26 cellular contexts compared by ENCODE assay signal in genomic region chr3:51817375-51817774, GRCh38. TPM values are rescaled to one million over a fixed set of nuclear protein-coding genes. Genes with fewer than 3 reads are reported as not detected.
DNase-seq lines count a peak whose midpoint lies in the region; ATAC-seq lines count a peak whose summit lies in the region.
"Had no signal": no experiment of that assay in that cellular context is flagged by ENCODE, and none has a peak within 500 bp of the region (broad histone marks: within the 10 kb centered on the region; RNA-seq: fewer than 3 reads in every experiment).

No MANE protein-coding gene starts in this region.

- intact Hi-C loops in activated CD4-positive, alpha-beta T cell treated with anti-CD3 and anti-CD28 coated beads for 36 hours (cut with DNase I, micrococcal nuclease), result no loop called here

- peaks cover 15% of the 10 kb centered on the region for H3K27me3 Mint-ChIP-seq in activated CD4-positive, alpha-beta T cell treated with anti-CD3 and anti-CD28 coated beads for 36 hours
- H3K27me3 Mint-ChIP-seq in activated CD4-positive, alpha-beta T cell treated with anti-CD3 and anti-CD28 coated beads, Interleukin-2, amount 10 ng/mL, durations not matched to agents 7 days and 5 days, result peaks cover 19% of the 10 kb centered on the region
- H3K27me3 Mint-ChIP-seq in stimulated activated naive CD8-positive, alpha-beta T cell treated with anti-CD3 and anti-CD28 coated beads, Interleukin-15, amount 100 ng/mL, for 72 hours, result peaks cover 15% of the 10 kb centered on the region

- no peak for DNase-seq in activated CD4-positive, alpha-beta T cell treated with anti-CD3 and anti-CD28 coated beads for 36 hours
- no peak for DNase-seq in activated CD4-positive, alpha-beta T cell treated with anti-CD3 and anti-CD28 coated beads, Interleukin-2, amount 10 ng/mL, durations not matched to agents 7 days and 5 days
- no peak for DNase-seq in stimulated activated naive CD8-positive, alpha-beta T cell treated with anti-CD3 and anti-CD28 coated beads, Interleukin-15, amount 100 ng/mL, for 72 hours
- DNase-seq in stimulated activated naive CD8-positive, alpha-beta T cell treated with anti-CD3 and anti-CD28 coated beads, Interleukin-15, Interleukin-2, amounts not matched to agents 100 U/mL and 50 U/mL, for 24 hours, result no peak
- DNase-seq in stimulated activated effector memory CD8-positive, alpha-beta T cell treated with anti-CD3 and anti-CD28 coated beads, Interleukin-12 subunit alpha, Interleukin-12 subunit beta, amount 100 ng/mL, for 72 hours (ENCODE audit: low spot score in 2 of 2), result peak in 1 of 2 donors; percentile 40
- no peak for DNase-seq in NCI-H187 treated with DMSO at 0.1 percent for 48 hours (lab: John Stamatoyannopoulos, UW)
- DNase-seq: 8988T; ACHN; BE2C; C1 segment of cervical spinal cord; CD4-positive, alpha-beta memory T cell; CD4-positive, CD25-positive, alpha-beta regulatory T cell; CD8-positive, alpha-beta memory T cell; COR-L47; DMS 273 treated with DMSO at 0.1 percent for 48 hours; DMS153; DMS53; DMS79; DND-41; EL; GDM1 had no signal

- ATAC-seq in activated CD4-positive, alpha-beta T cell treated with anti-CD3 and anti-CD28 coated beads for 36 hours, result peak; percentile 30
- ATAC-seq in stimulated activated naive CD8-positive, alpha-beta T cell treated with anti-CD3 and anti-CD28 coated beads, Interleukin-15, amount 100 ng/mL, for 72 hours, result peak; percentile 68
- ATAC-seq in stimulated activated naive CD8-positive, alpha-beta T cell treated with anti-CD3 and anti-CD28 coated beads, Interleukin-15, Interleukin-2, amounts not matched to agents 100 U/mL and 50 U/mL, for 24 hours, result no peak
- peak; percentile 74 for ATAC-seq in stimulated activated effector memory CD8-positive, alpha-beta T cell treated with anti-CD3 and anti-CD28 coated beads, Interleukin-12 subunit alpha, Interleukin-12 subunit beta, amount 100 ng/mL, for 72 hours
- ATAC-seq: GM12878 had no signal

- POLR2A ChIA-PET in activated CD4-positive, alpha-beta T cell treated with anti-CD3 and anti-CD28 coated beads for 36 hours (lab: Charles Lee), result no interaction called here
- POLR2A ChIA-PET in activated CD4-positive, alpha-beta T cell treated with anti-CD3 and anti-CD28 coated beads, Interleukin-2, amount 10 ng/mL, durations not matched to agents 7 days and 5 days (lab: Charles Lee), result no interaction called here

- no peaks in the 10 kb centered on the region for H3K36me3 Mint-ChIP-seq in activated CD4-positive, alpha-beta T cell treated with anti-CD3 and anti-CD28 coated beads for 36 hours (ENCODE audit: low read depth)
- peaks cover 2% of the 10 kb centered on the region for H3K36me3 Mint-ChIP-seq in activated CD4-positive, alpha-beta T cell treated with anti-CD3 and anti-CD28 coated beads, Interleukin-2, amount 10 ng/mL, durations not matched to agents 7 days and 5 days (ENCODE audit: low read depth)
- H3K36me3 Mint-ChIP-seq in stimulated activated effector memory CD8-positive, alpha-beta T cell treated with anti-CD3 and anti-CD28 coated beads, Interleukin-12 subunit alpha, Interleukin-12 subunit beta, amount 100 ng/mL, for 72 hours, result no peaks in the 10 kb centered on the region
- H3K36me3 Mint-ChIP-seq: CD14-positive monocyte; CD4-positive, CD25-positive, alpha-beta regulatory T cell had no signal

- H3K9me3 Mint-ChIP-seq in activated CD4-positive, alpha-beta T cell treated with anti-CD3 and anti-CD28 coated beads for 36 hours (ENCODE audit: low read depth), result peaks cover 3% of the 10 kb centered on the region
- H3K9me3 Mint-ChIP-seq in activated CD4-positive, alpha-beta T cell treated with anti-CD3 and anti-CD28 coated beads, Interleukin-2, amount 10 ng/mL, durations not matched to agents 7 days and 5 days, result peaks cover 6% of the 10 kb centered on the region
- H3K9me3 Mint-ChIP-seq in stimulated activated naive CD8-positive, alpha-beta T cell treated with anti-CD3 and anti-CD28 coated beads, Interleukin-15, amount 100 ng/mL, for 72 hours, result peaks cover 5 to 6% of the 10 kb centered on the region in 2 donors
- peaks cover 4% of the 10 kb centered on the region for H3K9me3 Mint-ChIP-seq in stimulated activated effector memory CD8-positive, alpha-beta T cell treated with anti-CD3 and anti-CD28 coated beads, Interleukin-12 subunit alpha, Interleukin-12 subunit beta, amount 100 ng/mL, for 72 hours

- CTCF ChIA-PET in activated CD4-positive, alpha-beta T cell treated with anti-CD3 and anti-CD28 coated beads for 36 hours (lab: Charles Lee), result interaction anchor here (0.6 to 1.3 kb wide), 2 partner anchors 11 to 56 kb away, joined by 3 to 4 read pairs; no protein-coding TSS in a partner anchor
- CTCF ChIA-PET in activated CD4-positive, alpha-beta T cell treated with anti-CD3 and anti-CD28 coated beads, Interleukin-2, amount 10 ng/mL, durations not matched to agents 7 days and 5 days (lab: Charles Lee), result interaction anchor here (1.2 kb wide), 1 partner anchor 15 kb away, joined by 3 read pairs; no protein-coding TSS in a partner anchor

- no peak overlapping the region for H3K27ac Mint-ChIP-seq in activated CD4-positive, alpha-beta T cell treated with anti-CD3 and anti-CD28 coated beads for 36 hours
- H3K27ac Mint-ChIP-seq in activated CD4-positive, alpha-beta T cell treated with anti-CD3 and anti-CD28 coated beads, Interleukin-2, amount 10 ng/mL, durations not matched to agents 7 days and 5 days, result no peak overlapping the region
- H3K27ac Mint-ChIP-seq in stimulated activated naive CD8-positive, alpha-beta T cell treated with anti-CD3 and anti-CD28 coated beads, Interleukin-15, amount 100 ng/mL, for 72 hours, result no peak overlapping the region
- no peak overlapping the region for H3K27ac Mint-ChIP-seq in stimulated activated effector memory CD8-positive, alpha-beta T cell treated with anti-CD3 and anti-CD28 coated beads, Interleukin-12 subunit alpha, Interleukin-12 subunit beta, amount 100 ng/mL, for 72 hours
- H3K27ac Mint-ChIP-seq: CD14-positive monocyte; CD4-positive, alpha-beta memory T cell; CD4-positive, CD25-positive, alpha-beta regulatory T cell; CD8-positive, alpha-beta memory T cell had no signal

- no peak overlapping the region for H3K4me3 Mint-ChIP-seq in activated CD4-positive, alpha-beta T cell treated with anti-CD3 and anti-CD28 coated beads for 36 hours
- H3K4me3 Mint-ChIP-seq in activated CD4-positive, alpha-beta T cell treated with anti-CD3 and anti-CD28 coated beads, Interleukin-2, amount 10 ng/mL, durations not matched to agents 7 days and 5 days, result no peak overlapping the region
- H3K4me3 Mint-ChIP-seq in stimulated activated naive CD8-positive, alpha-beta T cell treated with anti-CD3 and anti-CD28 coated beads, Interleukin-15, amount 100 ng/mL, for 72 hours, result no peak overlapping the region
- no peak overlapping the region for H3K4me3 Mint-ChIP-seq in stimulated activated effector memory CD8-positive, alpha-beta T cell treated with anti-CD3 and anti-CD28 coated beads, Interleukin-12 subunit alpha, Interleukin-12 subunit beta, amount 100 ng/mL, for 72 hours
- H3K4me3 Mint-ChIP-seq: CD14-positive monocyte; CD4-positive, alpha-beta memory T cell; CD4-positive, CD25-positive, alpha-beta regulatory T cell; CD8-positive, alpha-beta memory T cell had no signal

- H3K4me1 Mint-ChIP-seq in activated CD4-positive, alpha-beta T cell treated with anti-CD3 and anti-CD28 coated beads for 36 hours, result no peaks in the 10 kb centered on the region
- H3K4me1 Mint-ChIP-seq in activated CD4-positive, alpha-beta T cell treated with anti-CD3 and anti-CD28 coated beads, Interleukin-2, amount 10 ng/mL, durations not matched to agents 7 days and 5 days, result peaks cover 8% of the 10 kb centered on the region
- peaks cover 5% of the 10 kb centered on the region for H3K4me1 Mint-ChIP-seq in stimulated activated naive CD8-positive, alpha-beta T cell treated with anti-CD3 and anti-CD28 coated beads, Interleukin-15, amount 100 ng/mL, for 72 hours
- H3K4me1 Mint-ChIP-seq in stimulated activated effector memory CD8-positive, alpha-beta T cell treated with anti-CD3 and anti-CD28 coated beads, Interleukin-12 subunit alpha, Interleukin-12 subunit beta, amount 100 ng/mL, for 72 hours, result peaks cover 17% of the 10 kb centered on the region
- H3K4me1 Mint-ChIP-seq: CD14-positive monocyte had no signal

RNA-seq across cellular contexts. Expression of gene IQCF6, which starts 38.3 kb away (rescaled TPM):
- total RNA-seq in activated CD4-positive, alpha-beta T cell treated with anti-CD3 and anti-CD28 coated beads for 36 hours, result not detected
- total RNA-seq in activated CD4-positive, alpha-beta T cell treated with anti-CD3 and anti-CD28 coated beads, Interleukin-2, amount 10 ng/mL, durations not matched to agents 7 days and 5 days, result not detected
- total RNA-seq: A673; CD4-positive, alpha-beta memory T cell; CD4-positive, CD25-positive, alpha-beta regulatory T cell; CD8-positive, alpha-beta memory T cell; Daoy; G401; GM12878 had no signal

RNA-seq across cellular contexts. Expression of gene IQCF2, which starts 44.0 kb away (rescaled TPM):
- not detected for total RNA-seq in activated CD4-positive, alpha-beta T cell treated with anti-CD3 and anti-CD28 coated beads for 36 hours
- not detected for total RNA-seq in activated CD4-positive, alpha-beta T cell treated with anti-CD3 and anti-CD28 coated beads, Interleukin-2, amount 10 ng/mL, durations not matched to agents 7 days and 5 days
- total RNA-seq: A673; CD4-positive, alpha-beta memory T cell; CD4-positive, CD25-positive, alpha-beta regulatory T cell; CD8-positive, alpha-beta memory T cell; Daoy; G401; GM12878 had no signal

RNA-seq across cellular contexts. Expression of gene IQCF5, which starts 58.0 kb away (rescaled TPM):
- not detected for total RNA-seq in activated CD4-positive, alpha-beta T cell treated with anti-CD3 and anti-CD28 coated beads for 36 hours
- total RNA-seq in activated CD4-positive, alpha-beta T cell treated with anti-CD3 and anti-CD28 coated beads, Interleukin-2, amount 10 ng/mL, durations not matched to agents 7 days and 5 days, result not detected
- total RNA-seq: A673; CD4-positive, alpha-beta memory T cell; CD4-positive, CD25-positive, alpha-beta regulatory T cell; CD8-positive, alpha-beta memory T cell; Daoy; G401; GM12878 had no signal
